Comparison of ENCODE assay signal across 20 cellular contexts in the genomic region with DNA sequence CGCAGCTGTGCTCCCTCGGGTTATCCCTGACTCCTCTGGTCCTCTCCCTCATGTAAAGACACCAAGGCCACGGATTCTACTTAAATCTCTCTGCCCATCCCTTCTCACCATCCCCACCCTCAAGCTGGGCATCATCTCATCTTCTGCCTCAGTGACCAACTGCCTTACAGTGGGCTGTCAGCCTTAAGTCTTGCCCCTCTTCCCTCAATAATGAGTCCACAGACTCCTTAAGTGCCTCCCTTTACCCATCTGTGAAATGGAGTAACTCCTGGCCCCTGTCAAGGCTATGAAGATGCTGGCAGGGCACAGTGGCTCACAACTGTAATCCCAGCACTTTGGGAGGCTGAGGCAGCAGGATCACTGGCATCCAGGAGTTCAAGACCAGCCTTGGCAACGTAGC. TPM values are rescaled to one million over a fixed set of nuclear protein-coding genes. Genes with fewer than 3 reads are reported as not detected.
DNase-seq lines count a peak whose midpoint lies in the region; ATAC-seq, FAIRE-seq and TF ChIP-seq lines count a peak whose summit lies in the region.
"Had no signal": no experiment of that assay in that cellular context is flagged by ENCODE, and none has a peak within 500 bp of the region (broad histone marks: within the 10 kb centered on the region; RNA-seq: fewer than 3 reads in every experiment).

No MANE protein-coding gene starts in this region.

- H3K4me3 Mint-ChIP-seq in CD14-positive monocyte (no peak overlapping the region), WTC11 (no peak overlapping the region)
- no peak overlapping the region for H3K4me3 Mint-ChIP-seq in activated T-helper 17 cell treated with anti-CD3 and anti-CD28 coated beads, Interleukin-2, amount 50 U/mL, for 72 hours
- H3K4me3 Mint-ChIP-seq in naive thymus-derived CD8-positive, alpha-beta T cell = peak overlapping the region in 9 of 10 donors; percentile 26 to 75 (median 56)
- H3K4me3 Mint-ChIP-seq: neural crest cell had no signal

- no peaks in the 10 kb centered on the region for H4K20me1 ChIP-seq in DOHH2 (ENCODE audit: control insufficient read depth, insufficient read depth, low read depth, low read length)

- no peak for DNase-seq in CD14-positive monocyte (ENCODE audit: low spot score)
- no peak for DNase-seq in naive thymus-derived CD8-positive, alpha-beta T cell
- no peak for DNase-seq in GM12892 (ENCODE audit: insufficient read length)
- no peak for DNase-seq in NCI-H146 treated with DMSO at 0.1 percent for 48 hours (lab: John Stamatoyannopoulos, UW; ENCODE audit: unreplicated experiment)
- DNase-seq in WTC11 (ENCODE audit: low spot score) = no peak
- DNase-seq: AML-193; GM23248; NCI-H2081 treated with DMSO at 0.1 percent for 48 hours; NCI-H526; stimulated activated CD4-positive, alpha-beta T cell treated with anti-CD3 and anti-CD28 coated beads, Interleukin-1b, Interleukin-23, amount 100 ng/mL, for 48 hours had no signal

- no peaks in the 10 kb centered on the region for H3K79me2 ChIP-seq in DOHH2 (ENCODE audit: control insufficient read depth, low read length)

- peaks cover 50 to 73% of the 10 kb centered on the region in 2 donors for H3K36me3 Mint-ChIP-seq in CD14-positive monocyte
- H3K36me3 Mint-ChIP-seq in activated T-helper 17 cell treated with anti-CD3 and anti-CD28 coated beads, Interleukin-2, amount 50 U/mL, for 72 hours (ENCODE audit: low read depth) = peaks cover 4% of the 10 kb centered on the region
- H3K36me3 Mint-ChIP-seq in naive thymus-derived CD8-positive, alpha-beta T cell = peaks cover 0 to 2% (median 2%) of the 10 kb centered on the region in 3 donors
- no peaks in the 10 kb centered on the region for H3K36me3 Mint-ChIP-seq in WTC11

- FAIRE-seq in GM12892 (lab: Jason Lieb, UNC) = no peak

- ATAC-seq in activated T-helper 17 cell treated with anti-CD3 and anti-CD28 coated beads, Interleukin-2, amount 50 U/mL, for 72 hours (replicated peaks) = no peak
- ATAC-seq in naive thymus-derived CD8-positive, alpha-beta T cell = no peak
- no peak for ATAC-seq in GM19463 (IDR thresholded peaks at IDR 0.05; ENCODE audit: unreplicated experiment)
- ATAC-seq in WTC11 = no peak
- ATAC-seq: gastroesophageal sphincter had no signal

- H3K9me3 Mint-ChIP-seq in CD14-positive monocyte = no peaks in the 10 kb centered on the region
- H3K9me3 Mint-ChIP-seq in activated T-helper 17 cell treated with anti-CD3 and anti-CD28 coated beads, Interleukin-2, amount 50 U/mL, for 72 hours = no peaks in the 10 kb centered on the region
- no peaks in the 10 kb centered on the region for H3K9me3 Mint-ChIP-seq in naive thymus-derived CD8-positive, alpha-beta T cell
- H3K9me3 Mint-ChIP-seq in WTC11 = no peaks in the 10 kb centered on the region
- H3K9me3 Mint-ChIP-seq: neural crest cell had no signal

- peak overlapping the region; percentile 96 to 100 (median 100) for H3K27ac Mint-ChIP-seq in CD14-positive monocyte
- peak overlapping the region; percentile 98 for H3K27ac Mint-ChIP-seq in activated T-helper 17 cell treated with anti-CD3 and anti-CD28 coated beads, Interleukin-2, amount 50 U/mL, for 72 hours
- peak overlapping the region; percentile 93 to 100 (median 96) for H3K27ac Mint-ChIP-seq in naive thymus-derived CD8-positive, alpha-beta T cell
- no peak overlapping the region for H3K27ac Mint-ChIP-seq in WTC11

- POLR2A ChIA-PET in naive thymus-derived CD8-positive, alpha-beta T cell (lab: Charles Lee) = interaction anchor here (6.4 to 30.4 kb wide), 3 partner anchors 8 to 26 kb away, joined by 72 to 2161 read pairs (median 197); partner anchors contain the start of genes CD52, SH3BGRL3 and UBXN11
- POLR2A ChIA-PET in WTC11 (lab: Charles Lee) = no interaction called here

- H3K9me2 ChIP-seq in DOHH2 (replicated peaks; ENCODE audit: control insufficient read depth, low read length) = no peaks in the 10 kb centered on the region

- H3K9me3 ChIP-seq in DOHH2 (ENCODE audit: control insufficient read depth, insufficient read depth, low read length) = no peaks in the 10 kb centered on the region
- H3K9me3 ChIP-seq: ascending aorta, gastroesophageal sphincter, right atrium auricular region, thoracic aorta had no signal

- TF ChIP-seq POLR2A in GM12892 (IDR thresholded peaks at IDR 0.05; ENCODE audit: low read depth, low read length) = no peak

- no peaks in the 10 kb centered on the region for H3K27me3 ChIP-seq in DOHH2 (ENCODE audit: control insufficient read depth, low read length)
- H3K27me3 ChIP-seq: ascending aorta, gastroesophageal sphincter, right atrium auricular region had no signal

- peak overlapping the region; percentile 98 for H3K27ac ChIP-seq in DOHH2 (ENCODE audit: low read depth, low read length)
- H3K27ac ChIP-seq: epithelial cell of prostate, GM23248, right atrium auricular region, thoracic aorta had no signal

- H3K27me3 Mint-ChIP-seq in CD14-positive monocyte (ENCODE audit: low read depth in 3 of 3) (peaks cover 0 to 8% (median 6%) of the 10 kb centered on the region in 3 donors), WTC11 (ENCODE audit: low read depth) (no peaks in the 10 kb centered on the region; the same call in 1 of the 2 replicates)
- H3K27me3 Mint-ChIP-seq in activated T-helper 17 cell treated with anti-CD3 and anti-CD28 coated beads, Interleukin-2, amount 50 U/mL, for 72 hours = no peaks in the 10 kb centered on the region
- no peaks in the 10 kb centered on the region for H3K27me3 Mint-ChIP-seq in naive thymus-derived CD8-positive, alpha-beta T cell

- H3K4me2 ChIP-seq in DOHH2 (ENCODE audit: low read length) = no peak overlapping the region

- CTCF ChIA-PET in WTC11 (lab: Charles Lee) = interaction anchor here (0.8 to 2.1 kb wide), 3 partner anchors 23 to 30 kb away, joined by 3 to 7 read pairs (median 5); partner anchors contain the start of gene CD52

- H3K4me1 Mint-ChIP-seq in CD14-positive monocyte = peaks cover 68% of the 10 kb centered on the region
- peaks cover 42% of the 10 kb centered on the region for H3K4me1 Mint-ChIP-seq in activated T-helper 17 cell treated with anti-CD3 and anti-CD28 coated beads, Interleukin-2, amount 50 U/mL, for 72 hours
- peaks cover 45 to 81% (median 78%) of the 10 kb centered on the region in 4 donors for H3K4me1 Mint-ChIP-seq in naive thymus-derived CD8-positive, alpha-beta T cell
- H3K4me1 Mint-ChIP-seq in WTC11 = peaks cover 16% of the 10 kb centered on the region

- H3K36me3 ChIP-seq in DOHH2 (ENCODE audit: control insufficient read depth, low read length) = peaks cover 33% of the 10 kb centered on the region
- H3K36me3 ChIP-seq: ascending aorta, right atrium auricular region, thoracic aorta had no signal

- H3F3A ChIP-seq in DOHH2 (ENCODE audit: control insufficient read depth, insufficient read depth) = peaks cover 45% of the 10 kb centered on the region

- peaks cover 63% of the 10 kb centered on the region for H3K4me1 ChIP-seq in DOHH2 (ENCODE audit: control insufficient read depth, low read length)
- H3K4me1 ChIP-seq: ascending aorta had no signal

- intact Hi-C loops in CD14-positive monocyte (cut with micrococcal nuclease) = no loop called here

- no peak overlapping the region for H3K4me3 ChIP-seq in DOHH2 (ENCODE audit: low read length)
- H3K4me3 ChIP-seq: ascending aorta, gastroesophageal sphincter, GM23248, right atrium auricular region, thoracic aorta had no signal

- TF ChIP-seq CTCF in CD14-positive monocyte (IDR thresholded peaks at IDR 0.05) (no peak), DOHH2 (IDR thresholded peaks at IDR 0.05; ENCODE audit: low read depth, low read length, poor library complexity, severe bottlenecking) (no peak), WTC11 (IDR thresholded peaks at IDR 0.05) (no peak)

TF ChIP-seq in WTC11, 78 proteins besides CTCF, POLR2A, EP300 and RAD21:
- no peak for TF ChIP-seq NR1H2 (CRISPR knock-in tag; IDR thresholded peaks at IDR 0.05)

RNA-seq across cellular contexts. Expression of gene SH3BGRL3, which starts 12.1 kb away (rescaled TPM):
- 1,000 to 10,000 TPM; 1,706 to 1,744 TPM for polyA plus RNA-seq in CD14-positive monocyte
- 100 to 1,000 TPM; 258 to 280 TPM for total RNA-seq in activated T-helper 17 cell treated with anti-CD3 and anti-CD28 coated beads, Interleukin-2, amount 50 U/mL, for 72 hours
- total RNA-seq in naive thymus-derived CD8-positive, alpha-beta T cell = 100 to 1,000 TPM; 250 to 255 TPM
- 100 to 1,000 TPM; 805 to 925 (median 916) TPM for polyA plus RNA-seq in naive thymus-derived CD8-positive, alpha-beta T cell
- polyA plus RNA-seq in GM12892 (2012; ENCODE audit: missing spikeins) = 57.0 TPM
- total RNA-seq in WTC11 (2021) = 70.8 to 92.9 TPM (median 92.3 TPM) in 3 replicates

RNA-seq across cellular contexts. Expression of gene UBXN11, which starts 14.5 kb away (rescaled TPM):
- polyA plus RNA-seq in CD14-positive monocyte = 10 to 100 TPM; 48.0 to 52.1 TPM
- 10 to 100 TPM; 17.9 to 23.2 TPM for total RNA-seq in activated T-helper 17 cell treated with anti-CD3 and anti-CD28 coated beads, Interleukin-2, amount 50 U/mL, for 72 hours
- total RNA-seq in naive thymus-derived CD8-positive, alpha-beta T cell = 100 to 1,000 TPM; 121 to 129 TPM
- polyA plus RNA-seq in naive thymus-derived CD8-positive, alpha-beta T cell = 10 to 100 TPM in 2 of 3 donors, 1 to 10 TPM in 1; 9.1 to 14.7 (median 12.4) TPM
- 13.1 TPM for polyA plus RNA-seq in GM12892 (2012; ENCODE audit: missing spikeins)
- 12.4 to 14.1 TPM (median 14.1 TPM) in 3 replicates for total RNA-seq in WTC11 (2021)

RNA-seq across cellular contexts. Expression of gene CD52, which starts 25.8 kb away (rescaled TPM):
- 1,000 to 10,000 TPM; 2,617 to 4,047 TPM for polyA plus RNA-seq in CD14-positive monocyte
- 100 to 1,000 TPM; 218 to 542 TPM for total RNA-seq in activated T-helper 17 cell treated with anti-CD3 and anti-CD28 coated beads, Interleukin-2, amount 50 U/mL, for 72 hours
- 100 to 1,000 TPM; 772 to 847 TPM for total RNA-seq in naive thymus-derived CD8-positive, alpha-beta T cell
- polyA plus RNA-seq in naive thymus-derived CD8-positive, alpha-beta T cell = 1,000 to 10,000 TPM; 6,330 to 6,863 (median 6,804) TPM
- 952 TPM for polyA plus RNA-seq in GM12892 (2012; ENCODE audit: missing spikeins)
- total RNA-seq in WTC11 (2021) = 2.8 to 3.7 TPM (median 3.4 TPM) in 3 replicates
- total RNA-seq: ascending aorta, GM23248, lung microvascular endothelial cell, neural crest cell had no signal
- polyA plus RNA-seq: GM23248 had no signal

RNA-seq across cellular contexts. Expression of gene CEP85, which starts 57.9 kb away (rescaled TPM):
- polyA plus RNA-seq in CD14-positive monocyte = 10 to 100 TPM in 1 of 2 donors, 1 to 10 TPM in 1; 8.2 to 10.9 TPM
- total RNA-seq in activated T-helper 17 cell treated with anti-CD3 and anti-CD28 coated beads, Interleukin-2, amount 50 U/mL, for 72 hours = 10 to 100 TPM; 34.8 to 37.7 TPM
- total RNA-seq in naive thymus-derived CD8-positive, alpha-beta T cell = 10 to 100 TPM; 18.8 to 21.9 TPM
- polyA plus RNA-seq in naive thymus-derived CD8-positive, alpha-beta T cell = 1 to 10 TPM; 3.9 to 9.8 (median 5.1) TPM
- 14.7 TPM for polyA plus RNA-seq in GM12892 (2012; ENCODE audit: missing spikeins)
- 32.0 to 40.8 TPM (median 35.3 TPM) in 3 replicates for total RNA-seq in WTC11 (2021)

Comparison
In these comparisons a context has a peak if more than half of its experiments do, and no peak if none do; other contexts are left out.
1. H3K4me3 Mint-ChIP-seq: peak in naive thymus-derived CD8-positive, alpha-beta T cell (9 of 10); none in CD14-positive monocyte (0 of 2), activated T-helper 17 cell treated with anti-CD3 and anti-CD28 coated beads, Interleukin-2, amount 50 U/mL, for 72 hours (single experiment) and WTC11 (single experiment).
2. RNA of gene CD52, which starts 25.8 kb away (total RNA-seq): 772 to 847 TPM in naive thymus-derived CD8-positive, alpha-beta T cell and 218 to 542 TPM in activated T-helper 17 cell treated with anti-CD3 and anti-CD28 coated beads, Interleukin-2, amount 50 U/mL, for 72 hours; 2.8 to 3.7 TPM in WTC11; every median in the first group is over 10 times any median in the second.